8 cellular contexts compared by ENCODE assay signal in the genomic region with DNA sequence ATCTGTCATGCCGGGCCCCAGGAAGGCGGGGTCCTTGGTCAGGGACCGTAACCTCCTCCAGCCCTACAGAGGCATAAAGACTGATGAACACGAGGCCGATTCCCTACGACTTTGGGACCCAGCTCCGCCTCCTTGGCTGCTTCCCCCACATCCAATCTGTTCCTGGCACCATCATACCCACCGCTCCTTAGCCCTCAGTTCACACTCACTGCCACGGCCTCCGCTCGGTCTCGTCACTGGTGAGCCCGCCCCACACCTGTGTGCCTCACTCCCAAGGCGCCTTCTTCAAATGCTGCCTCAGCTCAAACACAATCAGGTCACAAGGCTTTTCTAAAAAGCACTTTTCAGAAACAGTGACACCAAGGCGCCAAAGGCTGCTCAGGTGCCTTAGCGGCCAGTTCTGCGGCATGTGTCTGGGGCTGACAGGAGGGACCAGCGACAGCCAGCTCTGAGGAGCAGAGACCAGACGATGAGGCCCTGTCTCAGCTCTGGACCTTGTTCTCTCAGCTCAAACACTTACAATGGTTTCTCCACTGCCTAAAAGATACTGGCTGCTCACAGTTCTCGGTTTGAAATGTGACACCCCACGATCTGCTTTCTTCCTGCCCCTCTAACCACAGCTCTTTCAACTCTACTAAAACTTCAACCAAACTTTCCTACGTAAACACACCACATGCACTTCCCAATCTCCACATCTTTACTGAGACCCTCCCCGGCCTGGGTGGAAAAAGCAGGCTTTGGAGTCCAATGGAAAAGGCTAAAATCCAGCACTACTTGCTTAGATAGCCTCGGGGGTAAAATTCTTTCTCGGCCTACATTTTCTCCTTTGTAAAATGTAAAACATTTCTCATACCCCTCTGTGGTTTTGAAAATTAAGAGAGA. TPM values are rescaled to one million over a fixed set of nuclear protein-coding genes. Genes with fewer than 3 reads are reported as not detected.
DNase-seq lines count a peak whose midpoint lies in the region; ATAC-seq and TF ChIP-seq lines count a peak whose summit lies in the region.
"Had no signal": no experiment of that assay in that cellular context is flagged by ENCODE, and none has a peak within 500 bp of the region (broad histone marks: within the 10 kb centered on the region; RNA-seq: fewer than 3 reads in every experiment).

No MANE protein-coding gene starts in this region.

- H3K27me3 ChIP-seq in A673 (replicated peaks; ENCODE audit: insufficient read depth, low read depth, low read length, poor library complexity) (no peaks in the 10 kb centered on the region), osteoblast (ENCODE audit: insufficient read depth, low read length) (no peaks in the 10 kb centered on the region)

- intact Hi-C loops in A673 (cut with micrococcal nuclease; ENCODE audit: unreplicated experiment): no loop called here

- H4K20me1 ChIP-seq in osteoblast (ENCODE audit: insufficient read depth, low read length): peaks cover 7% of the 10 kb centered on the region

- H3K4me3 ChIP-seq in A673 (ENCODE audit: low read depth, low read length, poor library complexity, severe bottlenecking) (no peak overlapping the region), osteoblast (ENCODE audit: insufficient read depth, low read length) (no peak overlapping the region)

- H3K4me1 ChIP-seq in A673 (ENCODE audit: insufficient read depth, low read length, poor library complexity, severe bottlenecking) (no peaks in the 10 kb centered on the region), osteoblast (ENCODE audit: insufficient read depth, low read length) (no peaks in the 10 kb centered on the region)

- H3K27ac Mint-ChIP-seq in stimulated activated naive CD8-positive, alpha-beta T cell treated with anti-CD3 and anti-CD28 coated beads, Interleukin-15, amount 100 ng/mL, for 72 hours: peak overlapping the region; percentile 81 to 97

- no peak overlapping the region for H2AFZ ChIP-seq in osteoblast (ENCODE audit: low read length)

- TF ChIP-seq CTCF in A673 (conservative IDR thresholded peaks at IDR 0.05; ENCODE audit: low read depth, low read length) (no peak), osteoblast (IDR thresholded peaks at IDR 0.05; ENCODE audit: extremely low read depth, low read depth, low read length) (no peak)

- H3K79me2 ChIP-seq in osteoblast (ENCODE audit: insufficient read depth, low read length): no peaks in the 10 kb centered on the region

- H3K27me3 Mint-ChIP-seq in stimulated activated naive CD8-positive, alpha-beta T cell treated with anti-CD3 and anti-CD28 coated beads, Interleukin-15, amount 100 ng/mL, for 72 hours: no peaks in the 10 kb centered on the region

- H3K27ac ChIP-seq in A673 (ENCODE audit: low read depth, low read length, poor library complexity, severe bottlenecking): no peak overlapping the region
- no peak overlapping the region for H3K27ac ChIP-seq in osteoblast (ENCODE audit: low read depth, low read length)

- CTCF ChIA-PET in A673 (lab: Charles Lee): no interaction called here

- no peaks in the 10 kb centered on the region for H3K9me3 ChIP-seq in A673 (ENCODE audit: low read depth, low read length, poor library complexity, severe bottlenecking)
- H3K9me3 ChIP-seq in osteoblast (ENCODE audit: low read depth, low read length): no peaks in the 10 kb centered on the region

- H3K36me3 ChIP-seq in A673 (ENCODE audit: insufficient read depth, low read length, poor library complexity, severe bottlenecking) (peaks cover 73% of the 10 kb centered on the region), osteoblast (ENCODE audit: insufficient read depth, low read length) (peaks cover 71% of the 10 kb centered on the region)

- DNase-seq in RPMI7951 (ENCODE audit: low read depth) (peak; percentile 67), left kidney (ENCODE audit: low read depth, low spot score) (peak; percentile 94), DMS53 treated with DMSO at 0.1 percent for 48 hours (lab: John Stamatoyannopoulos, UW; ENCODE audit: unreplicated experiment) (no peak), A673 (ENCODE audit: low spot score) (no peak), osteoblast (ENCODE audit: insufficient read length, low spot score, missing footprints) (no peak)
- DNase-seq in activated T-cell treated with anti-CD3 and anti-CD28 coated beads, Interleukin-2, amount 50 U/mL, for 48 hours: peak; percentile 64 to 66
- peak; percentile 32 to 36 for DNase-seq in stimulated activated naive CD8-positive, alpha-beta T cell treated with anti-CD3 and anti-CD28 coated beads, Interleukin-15, amount 100 ng/mL, for 72 hours
- DNase-seq: NCI-H2081 treated with DMSO at 0.1 percent for 48 hours had no signal

- BruUV-seq in A673 (replicated peaks; lab: Mats Ljungman, UMichigan): no TSS peak

- no peak overlapping the region for H3K4me2 ChIP-seq in osteoblast (ENCODE audit: insufficient read depth, low read length)

- POLR2A ChIA-PET in A673 (lab: Charles Lee; ENCODE audit: low non-redundant PET): no interaction called here

- H3K9me3 Mint-ChIP-seq in stimulated activated naive CD8-positive, alpha-beta T cell treated with anti-CD3 and anti-CD28 coated beads, Interleukin-15, amount 100 ng/mL, for 72 hours: no peaks in the 10 kb centered on the region

- peaks cover 50% of the 10 kb centered on the region for H3K4me1 Mint-ChIP-seq in stimulated activated naive CD8-positive, alpha-beta T cell treated with anti-CD3 and anti-CD28 coated beads, Interleukin-15, amount 100 ng/mL, for 72 hours

- H3K4me3 Mint-ChIP-seq in stimulated activated naive CD8-positive, alpha-beta T cell treated with anti-CD3 and anti-CD28 coated beads, Interleukin-15, amount 100 ng/mL, for 72 hours: peak overlapping the region; percentile 83 to 86

- peak; percentile 89 for ATAC-seq in stimulated activated naive CD8-positive, alpha-beta T cell treated with anti-CD3 and anti-CD28 coated beads, Interleukin-15, amount 100 ng/mL, for 72 hours

RNA-seq across cellular contexts. Expression of gene CYB5D2, which starts 33.2 kb away (rescaled TPM):
- total RNA-seq in RPMI7951 (2014; rRNA removed; shearing (Covaris generic)): 11.7 and 16.9 TPM in 2 replicates
- total RNA-seq in A673 (2021): 12.3 and 14.8 TPM in 2 replicates
- total RNA-seq in osteoblast: 38.3 and 46.3 TPM in 2 replicates

RNA-seq across cellular contexts. Expression of gene ZZEF1, which starts 33.3 kb away (rescaled TPM):
- 9.3 and 11.8 TPM in 2 replicates for total RNA-seq in RPMI7951 (2014; rRNA removed; shearing (Covaris generic))
- 33.9 and 35.2 TPM in 2 replicates for total RNA-seq in A673 (2021)
- total RNA-seq in osteoblast: 46.9 and 52.8 TPM in 2 replicates

Comparison
In these comparisons a context has a peak if more than half of its experiments do, and no peak if none do; other contexts are left out.
1. DNase-seq: peak in RPMI7951 (single experiment), activated T-cell treated with anti-CD3 and anti-CD28 coated beads, Interleukin-2, amount 50 U/mL, for 48 hours (2 of 2), left kidney (single experiment) and stimulated activated naive CD8-positive, alpha-beta T cell treated with anti-CD3 and anti-CD28 coated beads, Interleukin-15, amount 100 ng/mL, for 72 hours (2 of 2); none in DMS53 treated with DMSO at 0.1 percent for 48 hours (single experiment), A673 (single experiment) and osteoblast (single experiment).